ENCODE assay signal across 8 cellular contexts in genomic region chr3:5226783-5227182, GRCh38.
DNase-seq lines count a peak whose midpoint lies in the region; ATAC-seq and FAIRE-seq lines count a peak whose summit lies in the region.

No MANE protein-coding gene starts in this region.

- H3K4me3 ChIP-seq in adipocyte (ENCODE audit: low read length): no peak overlapping the region

- peak; percentile 82 for FAIRE-seq in G401.6 (lab: Jason Lieb, UNC)

- peak; percentile 48 for ATAC-seq in HG02938 (IDR thresholded peaks at IDR 0.05; ENCODE audit: unreplicated experiment)
- no peak for ATAC-seq in GM21381 (IDR thresholded peaks at IDR 0.05; ENCODE audit: unreplicated experiment)
- no peak for ATAC-seq in HG03108 (IDR thresholded peaks at IDR 0.05; ENCODE audit: unreplicated experiment)
- no peak for ATAC-seq in GM21447 (IDR thresholded peaks at IDR 0.05; ENCODE audit: unreplicated experiment)
- no peak for ATAC-seq in HG03520 (IDR thresholded peaks at IDR 0.05; ENCODE audit: unreplicated experiment)

- H3K4me1 ChIP-seq in adipocyte (ENCODE audit: control insufficient read depth, insufficient read depth, low read length): no peaks in the 10 kb centered on the region

- no peak overlapping the region for H3K9ac ChIP-seq in adipocyte (ENCODE audit: low read length)

- DNase-seq in adipocyte (ENCODE audit: low read depth) (peak; percentile 68), medulla oblongata (ENCODE audit: extremely low spot score) (peak; percentile 39)

- H3K36me3 ChIP-seq in adipocyte (ENCODE audit: control insufficient read depth, insufficient read depth, low read length, severe bottlenecking): no peaks in the 10 kb centered on the region

- H3K27me3 ChIP-seq in adipocyte (replicated peaks; ENCODE audit: control insufficient read depth, insufficient read depth, low read length): peaks cover 17% of the 10 kb centered on the region

- H3K9me3 ChIP-seq in adipocyte (ENCODE audit: control insufficient read depth, low read length): no peaks in the 10 kb centered on the region
